Comparison of ENCODE assay signal across 1 cellular context in the genomic region with DNA sequence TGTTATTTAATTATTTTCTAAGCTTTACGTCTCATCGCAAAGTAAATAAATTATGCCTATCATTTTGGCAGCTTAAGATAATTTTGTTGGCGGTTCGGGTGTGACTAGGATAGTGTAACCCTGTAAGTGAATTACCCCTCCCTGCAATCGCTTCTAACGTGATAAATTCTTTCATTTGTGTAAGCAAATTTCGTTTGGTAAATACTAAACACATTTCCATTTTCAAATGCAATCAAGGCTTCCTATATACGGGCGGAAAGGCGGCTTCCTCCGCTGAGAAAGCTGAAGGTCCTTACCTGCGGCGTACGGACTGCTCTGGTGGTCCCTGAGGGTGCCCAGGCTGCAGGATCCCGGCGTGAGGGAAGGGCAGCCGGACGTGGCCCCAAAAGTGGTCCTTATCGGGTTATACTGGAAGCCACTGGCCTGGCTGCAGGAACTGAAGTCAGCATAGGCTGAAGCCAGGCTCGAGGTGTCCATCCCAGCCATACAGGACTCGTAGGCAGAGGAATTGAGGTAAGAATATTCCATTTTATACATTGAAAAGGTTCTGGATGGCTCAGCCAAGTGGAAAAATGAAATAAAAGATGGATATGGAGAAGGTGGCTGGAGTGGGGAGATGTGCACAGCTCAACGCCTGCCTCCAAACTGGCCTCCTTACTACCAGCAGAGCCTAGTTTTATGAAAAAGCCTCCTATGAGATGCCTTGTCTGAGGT.
A peak's percentile ranks its signal among the peaks of the same experiment; 100 is the strongest.
TF ChIP-seq lines count a peak whose summit lies in the region.

A gene (minus strand): TSS at position 652 of the 714 bp plus-strand sequence. CDS start 115 bp downstream, at position 537.

TF ChIP-seq in GM23338, 12 proteins besides CTCF, POLR2A, EP300 and RAD21:
- TF ChIP-seq, protein P1, sequence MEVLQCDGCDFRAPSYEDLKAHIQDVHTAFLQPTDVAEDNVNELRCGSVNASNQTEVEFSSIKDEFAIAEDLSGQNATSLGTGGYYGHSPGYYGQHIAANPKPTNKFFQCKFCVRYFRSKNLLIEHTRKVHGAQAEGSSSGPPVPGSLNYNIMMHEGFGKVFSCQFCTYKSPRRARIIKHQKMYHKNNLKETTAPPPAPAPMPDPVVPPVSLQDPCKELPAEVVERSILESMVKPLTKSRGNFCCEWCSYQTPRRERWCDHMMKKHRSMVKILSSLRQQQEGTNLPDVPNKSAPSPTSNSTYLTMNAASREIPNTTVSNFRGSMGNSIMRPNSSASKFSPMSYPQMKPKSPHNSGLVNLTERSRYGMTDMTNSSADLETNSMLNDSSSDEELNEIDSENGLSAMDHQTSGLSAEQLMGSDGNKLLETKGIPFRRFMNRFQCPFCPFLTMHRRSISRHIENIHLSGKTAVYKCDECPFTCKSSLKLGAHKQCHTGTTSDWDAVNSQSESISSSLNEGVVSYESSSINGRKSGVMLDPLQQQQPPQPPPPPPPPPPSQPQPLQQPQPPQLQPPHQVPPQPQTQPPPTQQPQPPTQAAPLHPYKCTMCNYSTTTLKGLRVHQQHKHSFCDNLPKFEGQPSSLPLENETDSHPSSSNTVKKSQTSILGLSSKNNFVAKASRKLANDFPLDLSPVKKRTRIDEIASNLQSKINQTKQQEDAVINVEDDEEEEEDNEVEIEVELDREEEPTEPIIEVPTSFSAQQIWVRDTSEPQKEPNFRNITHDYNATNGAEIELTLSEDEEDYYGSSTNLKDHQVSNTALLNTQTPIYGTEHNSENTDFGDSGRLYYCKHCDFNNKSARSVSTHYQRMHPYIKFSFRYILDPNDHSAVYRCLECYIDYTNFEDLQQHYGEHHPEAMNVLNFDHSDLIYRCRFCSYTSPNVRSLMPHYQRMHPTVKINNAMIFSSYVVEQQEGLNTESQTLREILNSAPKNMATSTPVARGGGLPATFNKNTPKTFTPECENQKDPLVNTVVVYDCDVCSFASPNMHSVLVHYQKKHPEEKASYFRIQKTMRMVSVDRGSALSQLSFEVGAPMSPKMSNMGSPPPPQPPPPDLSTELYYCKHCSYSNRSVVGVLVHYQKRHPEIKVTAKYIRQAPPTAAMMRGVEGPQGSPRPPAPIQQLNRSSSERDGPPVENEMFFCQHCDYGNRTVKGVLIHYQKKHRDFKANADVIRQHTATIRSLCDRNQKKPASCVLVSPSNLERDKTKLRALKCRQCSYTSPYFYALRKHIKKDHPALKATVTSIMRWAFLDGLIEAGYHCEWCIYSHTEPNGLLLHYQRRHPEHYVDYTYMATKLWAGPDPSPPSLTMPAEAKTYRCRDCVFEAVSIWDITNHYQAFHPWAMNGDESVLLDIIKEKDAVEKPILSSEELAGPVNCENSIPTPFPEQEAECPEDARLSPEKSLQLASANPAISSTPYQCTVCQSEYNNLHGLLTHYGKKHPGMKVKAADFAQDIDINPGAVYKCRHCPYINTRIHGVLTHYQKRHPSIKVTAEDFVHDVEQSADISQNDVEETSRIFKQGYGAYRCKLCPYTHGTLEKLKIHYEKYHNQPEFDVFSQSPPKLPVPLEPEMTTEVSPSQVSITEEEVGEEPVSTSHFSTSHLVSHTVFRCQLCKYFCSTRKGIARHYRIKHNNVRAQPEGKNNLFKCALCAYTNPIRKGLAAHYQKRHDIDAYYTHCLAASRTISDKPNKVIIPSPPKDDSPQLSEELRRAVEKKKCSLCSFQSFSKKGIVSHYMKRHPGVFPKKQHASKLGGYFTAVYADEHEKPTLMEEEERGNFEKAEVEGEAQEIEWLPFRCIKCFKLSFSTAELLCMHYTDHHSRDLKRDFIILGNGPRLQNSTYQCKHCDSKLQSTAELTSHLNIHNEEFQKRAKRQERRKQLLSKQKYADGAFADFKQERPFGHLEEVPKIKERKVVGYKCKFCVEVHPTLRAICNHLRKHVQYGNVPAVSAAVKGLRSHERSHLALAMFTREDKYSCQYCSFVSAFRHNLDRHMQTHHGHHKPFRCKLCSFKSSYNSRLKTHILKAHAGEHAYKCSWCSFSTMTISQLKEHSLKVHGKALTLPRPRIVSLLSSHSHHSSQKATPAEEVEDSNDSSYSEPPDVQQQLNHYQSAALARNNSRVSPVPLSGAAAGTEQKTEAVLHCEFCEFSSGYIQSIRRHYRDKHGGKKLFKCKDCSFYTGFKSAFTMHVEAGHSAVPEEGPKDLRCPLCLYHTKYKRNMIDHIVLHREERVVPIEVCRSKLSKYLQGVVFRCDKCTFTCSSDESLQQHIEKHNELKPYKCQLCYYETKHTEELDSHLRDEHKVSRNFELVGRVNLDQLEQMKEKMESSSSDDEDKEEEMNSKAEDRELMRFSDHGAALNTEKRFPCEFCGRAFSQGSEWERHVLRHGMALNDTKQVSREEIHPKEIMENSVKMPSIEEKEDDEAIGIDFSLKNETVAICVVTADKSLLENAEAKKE (CRISPR knock-in tag; IDR thresholded peaks at IDR 0.05), result no peak
- TF ChIP-seq EZH2 (IDR thresholded peaks at IDR 0.05; ENCODE audit: low read depth, unreplicated experiment) (peak; percentile 71), EZH2phosphoT487 (IDR thresholded peaks at IDR 0.05; ENCODE audit: unreplicated experiment) (peak; percentile 97), STAT1 (IDR thresholded peaks at IDR 0.05; ENCODE audit: unreplicated experiment) (no peak), JUNB (IDR thresholded peaks at IDR 0.05; ENCODE audit: unreplicated experiment) (no peak), CREB1 (CRISPR knock-in tag; IDR thresholded peaks at IDR 0.05; ENCODE audit: low read depth) (no peak), POLR2AphosphoS5 (IDR thresholded peaks at IDR 0.05; ENCODE audit: low read depth) (no peak), ZNF114 (CRISPR knock-in tag; IDR thresholded peaks at IDR 0.05) (no peak)
TF ChIP-seq in GM23338: peak in this region for 2.
